7 cellular contexts compared by ENCODE assay signal in genomic region chr11:49948701-49949100, GRCh38. TPM values are rescaled to one million over a fixed set of nuclear protein-coding genes. Genes with fewer than 3 reads are reported as not detected.
"Had no signal": no experiment of that assay in that cellular context is flagged by ENCODE, and none has a peak within 500 bp of the region (broad histone marks: within the 10 kb centered on the region; RNA-seq: fewer than 3 reads in every experiment).

No MANE protein-coding gene starts in this region.

RNA-seq across cellular contexts. Expression of gene OR4C13, which starts 3.5 kb away (rescaled TPM):
- total RNA-seq: GM23248, GM23338, H1, H4, H7, H9, HFFc6 had no signal
- polyA plus RNA-seq: GM23248, GM23338, H1 had no signal

RNA-seq across cellular contexts. Expression of gene OR4C12, which starts 33.6 kb away (rescaled TPM):
- total RNA-seq: GM23248, GM23338, H1, H4, H7, H9, HFFc6 had no signal
- polyA plus RNA-seq: GM23248, GM23338, H1 had no signal
